Comparison of ENCODE assay signal across 8 cellular contexts in genomic region chr10:110356628-110357245, GRCh38. TPM values are rescaled to one million over a fixed set of nuclear protein-coding genes. Genes with fewer than 3 reads are reported as not detected.
DNase-seq lines count a peak whose midpoint lies in the region; ATAC-seq and TF ChIP-seq lines count a peak whose summit lies in the region.

No MANE protein-coding gene starts in this region.

- no peak for TF ChIP-seq EP300 in stomach (IDR thresholded peaks at IDR 0.05)

- DNase-seq in GM12864 (ENCODE audit: low read depth) (peak; percentile 99), NAMALWA (ENCODE audit: low spot score) (peak; percentile 97), left lung (peak in 1 of 2 donors; percentile 55), stomach (peak; percentile 51), NCI-H1417 (lab: John Stamatoyannopoulos, UW) (no peak), Kasumi-1 (lab: John Stamatoyannopoulos, UW) (no peak)
- DNase-seq in activated effector memory CD4-positive, alpha-beta T cell treated with Interleukin-2 at 50 U/mL for 16 hours, result peak; percentile 43

- H3K27ac ChIP-seq in left lung (peak overlapping the region in 1 of 2 donors; percentile 38), stomach (peak overlapping the region in 3 of 5 donors; percentile 16 to 68 (median 64))

- ATAC-seq in GM21786 (IDR thresholded peaks at IDR 0.05; ENCODE audit: unreplicated experiment) (peak; percentile 78), left lung (peak; percentile 16)

- H3K27me3 ChIP-seq in left lung, result no peaks in the 10 kb centered on the region
- H3K27me3 ChIP-seq in stomach, result peaks cover 0 to 9% (median 4%) of the 10 kb centered on the region in 3 donors

- TF ChIP-seq CTCF in GM12864 (IDR thresholded peaks at IDR 0.05; ENCODE audit: low read depth, low read length, missing control alignments) (no peak), left lung (IDR thresholded peaks at IDR 0.05) (no peak), stomach (IDR thresholded peaks at IDR 0.05) (no peak)

- WGBS in stomach, 5 donors, result 62 to 76% (median 73%) methylated on average over 18 to 19 of the region's 19 CpGs

- H3K4me1 ChIP-seq in left lung (peaks cover 0 to 27% of the 10 kb centered on the region in 2 donors), stomach (peaks cover 16 to 36% (median 25%) of the 10 kb centered on the region in 4 donors)

- H3K9me3 ChIP-seq in left lung, result no peaks in the 10 kb centered on the region
- no peaks in the 10 kb centered on the region for H3K9me3 ChIP-seq in stomach

- no peaks in the 10 kb centered on the region for H3K36me3 ChIP-seq in left lung
- no peaks in the 10 kb centered on the region for H3K36me3 ChIP-seq in stomach

- intact Hi-C loops in left lung (cut with DNase I) (no loop called here), stomach (cut with DNase I; ENCODE audit: low total_unique reads) (no loop called here)

- peak overlapping the region; percentile 36 for H3K4me3 ChIP-seq in GM12864 (ENCODE audit: low read depth, low read length)
- no peak overlapping the region for H3K4me3 ChIP-seq in left lung
- H3K4me3 ChIP-seq in stomach, result no peak overlapping the region

- no peak for TF ChIP-seq POLR2A in stomach (IDR thresholded peaks at IDR 0.05)

RNA-seq across cellular contexts. Expression of gene SMNDC1, which starts 52.0 kb away (rescaled TPM):
- total RNA-seq in left lung (10 to 100 TPM; 24.2 to 26.2 TPM), stomach (10 to 100 TPM in 3 of 5 donors, 1 to 10 TPM in 2; 7.8 to 31.6 (median 29.0) TPM)
- polyA plus RNA-seq in stomach, result 10 to 100 TPM in 1 of 3 donors, 1 to 10 TPM in 2; 7.7 to 21.7 (median 8.7) TPM

Comparison
In these comparisons a context has a peak if more than half of its experiments do, and no peak if none do; other contexts are left out.
1. DNase-seq: peak in GM12864 (single experiment), NAMALWA (single experiment), activated effector memory CD4-positive, alpha-beta T cell treated with Interleukin-2 at 50 U/mL for 16 hours (single experiment) and stomach (single experiment); none in NCI-H1417 (0 of 3) and Kasumi-1 (0 of 2).